1 cellular context compared by ENCODE assay signal in genomic region chr12:116575754-116576153, GRCh38. TPM values are rescaled to one million over a fixed set of nuclear protein-coding genes. Genes with fewer than 3 reads are reported as not detected.
"Had no signal": no experiment of that assay in that cellular context is flagged by ENCODE, and none has a peak within 500 bp of the region (broad histone marks: within the 10 kb centered on the region; RNA-seq: fewer than 3 reads in every experiment).

No MANE protein-coding gene starts in this region.

RNA-seq across cellular contexts. Expression of gene MAP1LC3B2, which starts 16.6 kb away (rescaled TPM):
- total RNA-seq: ascending aorta had no signal
